Comparison of ENCODE assay signal across 16 cellular contexts in genomic region chr6:133099573-133099972, GRCh38.
DNase-seq lines count a peak whose midpoint lies in the region; ATAC-seq and TF ChIP-seq lines count a peak whose summit lies in the region.
"Had no signal": no experiment of that assay in that cellular context is flagged by ENCODE, and none has a peak within 500 bp of the region (broad histone marks: within the 10 kb centered on the region; RNA-seq: fewer than 3 reads in every experiment).

No MANE protein-coding gene starts in this region.

- no peak overlapping the region for H3K27ac Mint-ChIP-seq in activated CD4-positive, alpha-beta T cell treated with anti-CD3 and anti-CD28 coated beads, Interleukin-2, amount 10 ng/mL, durations not matched to agents 7 days and 5 days
- H3K27ac Mint-ChIP-seq: activated naive CD4-positive, alpha-beta T cell treated with anti-CD3 and anti-CD28 coated beads, Interleukin-2, amount 50 U/mL, for 24 hours; B cell; effector memory CD8-positive, alpha-beta T cell had no signal

- CTCF ChIA-PET in activated CD4-positive, alpha-beta T cell treated with anti-CD3 and anti-CD28 coated beads, Interleukin-2, amount 10 ng/mL, durations not matched to agents 7 days and 5 days (lab: Charles Lee), result no interaction called here

- no peaks in the 10 kb centered on the region for H3K36me3 Mint-ChIP-seq in activated CD4-positive, alpha-beta T cell treated with anti-CD3 and anti-CD28 coated beads, Interleukin-2, amount 10 ng/mL, durations not matched to agents 7 days and 5 days (ENCODE audit: low read depth)
- H3K36me3 Mint-ChIP-seq: activated naive CD4-positive, alpha-beta T cell treated with anti-CD3 and anti-CD28 coated beads, Interleukin-2, amount 50 U/mL, for 24 hours had no signal

- no peak overlapping the region for H3K4me3 Mint-ChIP-seq in activated CD4-positive, alpha-beta T cell treated with anti-CD3 and anti-CD28 coated beads, Interleukin-2, amount 10 ng/mL, durations not matched to agents 7 days and 5 days
- H3K4me3 Mint-ChIP-seq: activated naive CD4-positive, alpha-beta T cell treated with anti-CD3 and anti-CD28 coated beads, Interleukin-2, amount 50 U/mL, for 24 hours; B cell; effector memory CD8-positive, alpha-beta T cell had no signal

- POLR2A ChIA-PET in activated CD4-positive, alpha-beta T cell treated with anti-CD3 and anti-CD28 coated beads, Interleukin-2, amount 10 ng/mL, durations not matched to agents 7 days and 5 days (lab: Charles Lee), result no interaction called here

- DNase-seq in NCI-H2171 treated with DMSO at 0.1 percent for 48 hours (lab: John Stamatoyannopoulos, UW), result peak; percentile 13
- DNase-seq in NCI-H2171 (lab: John Stamatoyannopoulos, UW), result no peak
- DNase-seq in fibroblast of the conjunctiva (ENCODE audit: low read depth), result peak; percentile 60
- DNase-seq in stromal cell of bone marrow (ENCODE audit: low read depth), result peak; percentile 76
- DNase-seq in upper lobe of right lung, result no peak
- DNase-seq in middle frontal gyrus (ENCODE audit: extremely low spot score, low spot score), result no peak
- DNase-seq in activated CD4-positive, alpha-beta T cell treated with anti-CD3 and anti-CD28 coated beads, Interleukin-2, amount 10 ng/mL, durations not matched to agents 7 days and 5 days, result no peak
- DNase-seq: activated CD4-positive, alpha-beta T cell treated with anti-CD3 and anti-CD28 coated beads, Interleukin-2, amount 50 U/mL, for 1 hour; effector memory CD8-positive, alpha-beta T cell; lower lobe of right lung; NCI-H2081 treated with DMSO at 0.1 percent for 48 hours; Right ventricle myocardium superior; small intestine had no signal

- no peak overlapping the region for H3K27ac ChIP-seq in upper lobe of right lung
- H3K27ac ChIP-seq: lower lobe of right lung had no signal

- H3K27me3 ChIP-seq in upper lobe of right lung, result no peaks in the 10 kb centered on the region

- no peak for TF ChIP-seq CTCF in upper lobe of right lung (IDR thresholded peaks at IDR 0.05)

- H3K27me3 Mint-ChIP-seq in activated CD4-positive, alpha-beta T cell treated with anti-CD3 and anti-CD28 coated beads, Interleukin-2, amount 10 ng/mL, durations not matched to agents 7 days and 5 days, result no peaks in the 10 kb centered on the region
- H3K27me3 Mint-ChIP-seq: activated naive CD4-positive, alpha-beta T cell treated with anti-CD3 and anti-CD28 coated beads, Interleukin-2, amount 50 U/mL, for 24 hours; B cell had no signal

- no peaks in the 10 kb centered on the region for H3K4me1 Mint-ChIP-seq in activated CD4-positive, alpha-beta T cell treated with anti-CD3 and anti-CD28 coated beads, Interleukin-2, amount 10 ng/mL, durations not matched to agents 7 days and 5 days
- H3K4me1 Mint-ChIP-seq: activated naive CD4-positive, alpha-beta T cell treated with anti-CD3 and anti-CD28 coated beads, Interleukin-2, amount 50 U/mL, for 24 hours; B cell had no signal

- H3K9me3 ChIP-seq in upper lobe of right lung, result no peaks in the 10 kb centered on the region
- H3K9me3 ChIP-seq: lower lobe of right lung had no signal

- no peaks in the 10 kb centered on the region for H3K9me3 Mint-ChIP-seq in activated CD4-positive, alpha-beta T cell treated with anti-CD3 and anti-CD28 coated beads, Interleukin-2, amount 10 ng/mL, durations not matched to agents 7 days and 5 days
- H3K9me3 Mint-ChIP-seq: activated naive CD4-positive, alpha-beta T cell treated with anti-CD3 and anti-CD28 coated beads, Interleukin-2, amount 50 U/mL, for 24 hours had no signal

- intact Hi-C loops in upper lobe of right lung (cut with DNase I), result no loop called here

- H3K36me3 ChIP-seq in upper lobe of right lung, result no peaks in the 10 kb centered on the region
- H3K36me3 ChIP-seq: lower lobe of right lung had no signal

- ATAC-seq in SK-N-SH treated with all-trans-retinoic acid at 6 μM for 48 hours, result peak; percentile 92
- no peak for ATAC-seq in upper lobe of right lung
- ATAC-seq: effector memory CD8-positive, alpha-beta T cell had no signal

- no peak overlapping the region for H3K4me3 ChIP-seq in upper lobe of right lung
- H3K4me3 ChIP-seq: lower lobe of right lung had no signal

- no peaks in the 10 kb centered on the region for H3K4me1 ChIP-seq in upper lobe of right lung
- H3K4me1 ChIP-seq: lower lobe of right lung had no signal

TF ChIP-seq in SK-N-SH treated with all-trans-retinoic acid at 6 μM for 48 hours, 23 proteins besides CTCF, POLR2A, EP300 and RAD21:
- TF ChIP-seq ESRRG (CRISPR knock-in tag; IDR thresholded peaks at IDR 0.05) (no peak), ZFP30 (CRISPR knock-in tag; IDR thresholded peaks at IDR 0.05) (no peak), CREB5 (CRISPR knock-in tag; IDR thresholded peaks at IDR 0.05; ENCODE audit: low read depth) (no peak), ISL1 (CRISPR knock-in tag; IDR thresholded peaks at IDR 0.05) (peak; percentile 99), ZFP3 (CRISPR knock-in tag; IDR thresholded peaks at IDR 0.05) (no peak), PATZ1 (CRISPR knock-in tag; IDR thresholded peaks at IDR 0.05; ENCODE audit: borderline replicate concordance) (peak; percentile 87; the same call in 1 of the 2 replicates), ZNF70 (CRISPR knock-in tag; IDR thresholded peaks at IDR 0.05) (no peak), SNAI2 (CRISPR knock-in tag; IDR thresholded peaks at IDR 0.05) (no peak), CSRNP3 (CRISPR knock-in tag; IDR thresholded peaks at IDR 0.05) (peak; percentile 25; the same call in 1 of the 2 replicates), ZC3H10 (CRISPR knock-in tag; IDR thresholded peaks at IDR 0.05) (peak; percentile 97), TOX (CRISPR knock-in tag; IDR thresholded peaks at IDR 0.05; ENCODE audit: borderline replicate concordance) (peak; percentile 88), GLIS3 (CRISPR knock-in tag; IDR thresholded peaks at IDR 0.05) (no peak)

Comparison
In these comparisons a context has a peak if more than half of its experiments do, and no peak if none do; other contexts are left out.
1. DNase-seq: peak in NCI-H2171 treated with DMSO at 0.1 percent for 48 hours (single experiment), fibroblast of the conjunctiva (single experiment) and stromal cell of bone marrow (single experiment); none in NCI-H2171 (single experiment), upper lobe of right lung (single experiment), middle frontal gyrus (single experiment) and activated CD4-positive, alpha-beta T cell treated with anti-CD3 and anti-CD28 coated beads, Interleukin-2, amount 10 ng/mL, durations not matched to agents 7 days and 5 days (single experiment).